27 cellular contexts compared by ENCODE assay signal in the genomic region with DNA sequence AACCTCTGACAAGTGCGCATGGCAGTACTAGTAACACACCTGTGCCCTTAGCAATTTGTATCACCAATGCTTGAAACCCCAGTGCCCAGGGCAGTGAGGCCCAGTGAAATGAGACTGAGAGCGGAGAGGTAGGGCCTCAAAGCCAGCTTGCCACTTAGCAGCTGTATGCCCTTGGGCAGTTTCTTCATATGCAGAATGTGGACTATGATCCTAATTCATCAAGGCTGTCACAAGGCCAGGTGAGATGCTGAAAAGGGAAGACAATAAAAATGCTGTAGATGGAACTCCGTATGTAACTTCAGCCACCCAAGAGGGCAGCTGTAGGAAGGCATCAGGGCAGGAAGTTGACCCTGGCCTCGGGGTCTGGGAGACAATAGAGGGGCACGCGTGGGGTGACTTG.
"Had no signal": no experiment of that assay in that cellular context is flagged by ENCODE, and none has a peak within 500 bp of the region (broad histone marks: within the 10 kb centered on the region; RNA-seq: fewer than 3 reads in every experiment).

No MANE protein-coding gene starts in this region.

- H3K4me1 Mint-ChIP-seq: activated B cell treated with CpG ODN at 0.5 μM for 24 hours; activated naive CD8-positive, alpha-beta T cell treated with anti-CD3 and anti-CD28 coated beads for 36 hours; natural killer cell; stimulated activated memory B cell treated with anti-CD40 and anti-IgM and Interleukin-4, amounts not matched to agents 10 μg/mL and 1 μg/mL and 100 μg/mL, for 72 hours; stimulated activated naive CD8-positive, alpha-beta T cell treated with anti-CD3 and anti-CD28 coated beads, Interleukin-15, amount 100 ng/mL, for 72 hours had no signal

- H3K9me3 Mint-ChIP-seq: natural killer cell; T-helper 2 cell treated with Interferon-gamma antibody and Interleukin-4, amounts not matched to agents 5 μg/mL and 100 μg/mL, for 36 hours had no signal

- H3K36me3 Mint-ChIP-seq: natural killer cell had no signal

- H3K27ac Mint-ChIP-seq: activated B cell treated with CpG ODN at 0.5 μM for 24 hours; activated naive CD4-positive, alpha-beta T cell treated with anti-CD3 and anti-CD28 coated beads for 36 hours; activated naive CD8-positive, alpha-beta T cell treated with anti-CD3 and anti-CD28 coated beads for 36 hours; natural killer cell; stimulated activated memory B cell treated with anti-CD40 and anti-IgM and Interleukin-4, amounts not matched to agents 10 μg/mL and 1 μg/mL and 100 μg/mL, for 72 hours; T-helper 2 cell treated with Interferon-gamma antibody and Interleukin-4, amounts not matched to agents 5 μg/mL and 100 μg/mL, for 36 hours had no signal

- H3K27ac ChIP-seq: adrenal gland, body of pancreas, epithelial cell of prostate, esophagus squamous epithelium, ovary, psoas muscle, sigmoid colon, thyroid gland, upper lobe of left lung, vagina had no signal

- H3K4me3 ChIP-seq: adrenal gland, body of pancreas, esophagus squamous epithelium, ovary, psoas muscle, sigmoid colon, smooth muscle cell, thyroid gland, upper lobe of left lung, vagina had no signal

- DNase-seq: activated B cell treated with CpG ODN at 0.5 μM for 24 hours; activated CD4-positive, alpha-beta T cell treated with anti-CD3 and anti-CD28 coated beads, Interleukin-2, amount 50 U/mL, for 4 hours; activated effector memory CD4-positive, alpha-beta T cell treated with Interleukin-2 at 50 U/mL for 16 hours; activated naive CD4-positive, alpha-beta T cell treated with anti-CD3 and anti-CD28 coated beads for 36 hours; activated naive CD8-positive, alpha-beta T cell treated with anti-CD3 and anti-CD28 coated beads for 36 hours; adrenal gland; aorta; body of pancreas; effector CD8-positive, alpha-beta T cell; esophagus squamous epithelium; left ventricle myocardium superior; natural killer cell; ovary; psoas muscle; sigmoid colon; stimulated activated CD4-positive, alpha-beta T cell treated with anti-CD3 and anti-CD28 coated beads, Interleukin-1b, Interleukin-23, amount 100 ng/mL, for 48 hours; stimulated activated CD4-positive, alpha-beta T cell treated with anti-CD3 and anti-CD28 coated beads, Interleukin-4, amount 100 ng/mL, for 4 hours; stimulated activated CD8-positive, alpha-beta memory T cell treated with anti-CD3 and anti-CD28 coated beads, Interleukin-4, amount 100 ng/mL, for 48 hours; stimulated activated naive CD8-positive, alpha-beta T cell treated with anti-CD3 and anti-CD28 coated beads, Interleukin-15, amount 100 ng/mL, for 72 hours; T-helper 1 cell; thyroid gland; upper lobe of left lung had no signal

- H3K27me3 Mint-ChIP-seq: activated B cell treated with CpG ODN at 0.5 μM for 24 hours; activated naive CD8-positive, alpha-beta T cell treated with anti-CD3 and anti-CD28 coated beads for 36 hours; stimulated activated memory B cell treated with anti-CD40 and anti-IgM and Interleukin-4, amounts not matched to agents 10 μg/mL and 1 μg/mL and 100 μg/mL, for 72 hours; stimulated activated naive CD8-positive, alpha-beta T cell treated with anti-CD3 and anti-CD28 coated beads, Interleukin-15, amount 100 ng/mL, for 72 hours had no signal

- H3K36me3 ChIP-seq: adrenal gland, esophagus squamous epithelium, ovary, sigmoid colon, thyroid gland, upper lobe of left lung, vagina had no signal

- H3K27me3 ChIP-seq: adrenal gland, body of pancreas, esophagus squamous epithelium, ovary, sigmoid colon, thyroid gland, upper lobe of left lung, vagina had no signal

- H3K4me3 Mint-ChIP-seq: activated B cell treated with CpG ODN at 0.5 μM for 24 hours; activated naive CD4-positive, alpha-beta T cell treated with anti-CD3 and anti-CD28 coated beads for 36 hours; activated naive CD8-positive, alpha-beta T cell treated with anti-CD3 and anti-CD28 coated beads for 36 hours; natural killer cell; stimulated activated memory B cell treated with anti-CD40 and anti-IgM and Interleukin-4, amounts not matched to agents 10 μg/mL and 1 μg/mL and 100 μg/mL, for 72 hours; stimulated activated naive CD8-positive, alpha-beta T cell treated with anti-CD3 and anti-CD28 coated beads, Interleukin-15, amount 100 ng/mL, for 72 hours; T-helper 2 cell treated with Interferon-gamma antibody and Interleukin-4, amounts not matched to agents 5 μg/mL and 100 μg/mL, for 36 hours had no signal

- H3K4me1 ChIP-seq: adrenal gland, body of pancreas, esophagus squamous epithelium, psoas muscle, sigmoid colon, thyroid gland, upper lobe of left lung, vagina had no signal

- H3K9me3 ChIP-seq: adrenal gland, ovary, psoas muscle, thyroid gland, vagina had no signal
